ENCODE assay signal across 17 cellular contexts in the genomic region with DNA sequence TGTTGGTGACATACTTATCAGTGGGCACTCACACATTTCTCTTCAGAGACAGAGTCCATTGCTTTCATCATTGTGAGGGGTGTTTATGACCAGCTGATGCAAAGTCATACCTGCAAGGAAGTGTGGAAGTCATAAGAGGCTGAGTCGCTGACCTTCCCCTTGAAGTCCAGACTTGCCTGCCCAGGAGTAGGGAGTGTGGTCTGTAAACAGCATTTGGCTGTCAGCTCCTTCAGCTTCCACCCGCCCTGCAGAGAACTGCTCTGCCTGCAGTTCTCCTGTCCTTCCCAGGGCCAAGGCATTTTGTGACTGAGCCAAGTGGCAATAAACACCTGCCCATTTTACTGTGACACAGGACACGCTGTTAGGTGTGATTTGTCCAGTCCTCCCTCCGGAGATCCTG.
DNase-seq lines count a peak whose midpoint lies in the region; ATAC-seq, FAIRE-seq and TF ChIP-seq lines count a peak whose summit lies in the region.
"Had no signal": no experiment of that assay in that cellular context is flagged by ENCODE, and none has a peak within 500 bp of the region (broad histone marks: within the 10 kb centered on the region; RNA-seq: fewer than 3 reads in every experiment).

No MANE protein-coding gene starts in this region.

- no peak overlapping the region for H3K4me2 ChIP-seq in hepatocyte
- H3K4me2 ChIP-seq: A549 had no signal

- H4K20me1 ChIP-seq in hepatocyte (ENCODE audit: insufficient read depth, poor library complexity, severe bottlenecking) = no peaks in the 10 kb centered on the region

- no peak for TF ChIP-seq CTCF in hepatocyte (IDR thresholded peaks at IDR 0.05; ENCODE audit: poor library complexity)
- TF ChIP-seq CTCF in pancreas (IDR thresholded peaks at IDR 0.05) = no peak

- H3K4me1 Mint-ChIP-seq in activated CD4-positive, alpha-beta T cell treated with anti-CD3 and anti-CD28 coated beads, Interleukin-2, amount 10 ng/mL, durations not matched to agents 24 days and 14 days = no peaks in the 10 kb centered on the region

- peak; percentile 44 for DNase-seq in activated CD4-positive, alpha-beta T cell treated with anti-CD3 and anti-CD28 coated beads, Interleukin-2, amount 10 ng/mL, durations not matched to agents 24 days and 14 days
- no peak for DNase-seq in activated CD4-positive, alpha-beta T cell treated with anti-CD3 and anti-CD28 coated beads, Interleukin-2, amount 50 U/mL, for 4 hours
- peak; percentile 63 for DNase-seq in hepatocyte (ENCODE audit: low spot score)
- DNase-seq in pancreas = peak in 2 of 6 donors; percentile 10 to 19
- DNase-seq in mucosa of gallbladder (ENCODE audit: low spot score) = no peak
- no peak for DNase-seq in GM19238 (ENCODE audit: insufficient read length, low spot score)
- DNase-seq in NCI-H2196 (lab: John Stamatoyannopoulos, UW; ENCODE audit: unreplicated experiment) = no peak
- DNase-seq: AML-193; CD4-positive, alpha-beta T cell; DMS153; DMS79 treated with DMSO at 0.1 percent for 48 hours; GF-D8; H9 had no signal

- H3K27me3 ChIP-seq in hepatocyte (no peaks in the 10 kb centered on the region), pancreas (no peaks in the 10 kb centered on the region)

- H3K79me2 ChIP-seq in hepatocyte = no peaks in the 10 kb centered on the region

- H3K4me1 ChIP-seq in hepatocyte (ENCODE audit: insufficient read depth) (no peaks in the 10 kb centered on the region), pancreas (peaks cover 0 to 3% (median 0%) of the 10 kb centered on the region in 3 donors)
- H3K4me1 ChIP-seq: A549 had no signal

- intact Hi-C loops in activated CD4-positive, alpha-beta T cell treated with anti-CD3 and anti-CD28 coated beads, Interleukin-2, amount 10 ng/mL, durations not matched to agents 24 days and 14 days (cut with micrococcal nuclease) = no loop called here
- intact Hi-C loops in pancreas (cut with DNase I) = no loop called here

- H3K9me3 ChIP-seq in hepatocyte (ENCODE audit: low read depth) (no peaks in the 10 kb centered on the region), pancreas (no peaks in the 10 kb centered on the region)
- H3K9me3 ChIP-seq: A549 had no signal

- H3K9me2 ChIP-seq in hepatocyte (replicated peaks; ENCODE audit: insufficient read depth) = no peaks in the 10 kb centered on the region

- H3K36me3 ChIP-seq in hepatocyte (replicated peaks; ENCODE audit: insufficient read depth, low read depth) = no peaks in the 10 kb centered on the region
- no peaks in the 10 kb centered on the region for H3K36me3 ChIP-seq in pancreas

- peaks cover 17% of the 10 kb centered on the region for H3K9me3 Mint-ChIP-seq in activated CD4-positive, alpha-beta T cell treated with anti-CD3 and anti-CD28 coated beads, Interleukin-2, amount 10 ng/mL, durations not matched to agents 24 days and 14 days
- H3K9me3 Mint-ChIP-seq: CD4-positive, alpha-beta T cell; H9 had no signal

- no peak for FAIRE-seq in pancreas (lab: Jason Lieb, UNC)
- FAIRE-seq: A549, H1 had no signal

- no peak overlapping the region for H2AFZ ChIP-seq in hepatocyte

- H3K27ac ChIP-seq in hepatocyte (peak overlapping the region; percentile 68), pancreas (no peak overlapping the region)
- H3K27ac ChIP-seq: 22Rv1, A549, C4-2B had no signal

- no peak overlapping the region for H3K4me3 ChIP-seq in hepatocyte
- no peak overlapping the region for H3K4me3 ChIP-seq in pancreas
- H3K4me3 ChIP-seq: A549 had no signal

- no peak overlapping the region for H3K27ac Mint-ChIP-seq in activated CD4-positive, alpha-beta T cell treated with anti-CD3 and anti-CD28 coated beads, Interleukin-2, amount 10 ng/mL, durations not matched to agents 24 days and 14 days
- H3K27ac Mint-ChIP-seq: CD4-positive, alpha-beta T cell; H9 had no signal

- WGBS in hepatocyte (ENCODE audit: low lambda C conversion rate, missing lambda C conversion rate) = 59% methylated on average over 4 of the region's 4 CpGs
- 27 to 33% methylated on average over 4 of the region's 4 CpGs for WGBS in pancreas, 2 donors

- no peak overlapping the region for H3K4me3 Mint-ChIP-seq in activated CD4-positive, alpha-beta T cell treated with anti-CD3 and anti-CD28 coated beads, Interleukin-2, amount 10 ng/mL, durations not matched to agents 24 days and 14 days
- H3K4me3 Mint-ChIP-seq: CD4-positive, alpha-beta T cell; H9 had no signal

- H3K27me3 Mint-ChIP-seq in activated CD4-positive, alpha-beta T cell treated with anti-CD3 and anti-CD28 coated beads, Interleukin-2, amount 10 ng/mL, durations not matched to agents 24 days and 14 days = no peaks in the 10 kb centered on the region
- H3K27me3 Mint-ChIP-seq: CD4-positive, alpha-beta T cell had no signal

- no peaks in the 10 kb centered on the region for H3K36me3 Mint-ChIP-seq in activated CD4-positive, alpha-beta T cell treated with anti-CD3 and anti-CD28 coated beads, Interleukin-2, amount 10 ng/mL, durations not matched to agents 24 days and 14 days (ENCODE audit: low read depth)

- ATAC-seq in pancreas = peak in 3 of 4 donors; percentile 21 to 67 (median 40)
- ATAC-seq: A549 had no signal

Comparison
In these comparisons a context has a peak if more than half of its experiments do, and no peak if none do; other contexts are left out.
1. DNase-seq: peak in activated CD4-positive, alpha-beta T cell treated with anti-CD3 and anti-CD28 coated beads, Interleukin-2, amount 10 ng/mL, durations not matched to agents 24 days and 14 days (single experiment) and hepatocyte (single experiment); none in activated CD4-positive, alpha-beta T cell treated with anti-CD3 and anti-CD28 coated beads, Interleukin-2, amount 50 U/mL, for 4 hours (0 of 2), mucosa of gallbladder (single experiment), GM19238 (single experiment) and NCI-H2196 (single experiment).